28 cellular contexts compared by ENCODE assay signal in the genomic region with DNA sequence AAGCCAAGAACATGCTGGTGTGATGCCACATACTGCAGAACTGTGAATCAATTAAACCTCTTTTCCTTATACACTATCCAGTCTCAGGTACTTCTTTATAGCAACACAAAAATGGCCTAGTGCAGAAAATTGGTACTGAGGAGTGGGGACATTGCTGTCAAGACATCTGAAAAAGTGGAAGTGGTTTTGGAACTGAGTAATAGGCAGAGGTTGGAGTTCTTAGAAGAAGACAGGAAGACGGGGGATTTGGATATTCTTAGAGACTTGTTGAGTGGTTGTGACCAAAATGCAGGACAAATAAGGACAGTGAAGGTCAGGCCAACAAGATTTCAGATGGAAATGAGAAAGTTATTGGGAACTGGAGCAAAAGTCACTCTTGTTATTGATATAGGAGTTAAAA. TPM values are rescaled to one million over a fixed set of nuclear protein-coding genes. Genes with fewer than 3 reads are reported as not detected.
"Had no signal": no experiment of that assay in that cellular context is flagged by ENCODE, and none has a peak within 500 bp of the region (broad histone marks: within the 10 kb centered on the region; RNA-seq: fewer than 3 reads in every experiment).

No MANE protein-coding gene starts in this region.

- H3K9me3 Mint-ChIP-seq: activated naive CD8-positive, alpha-beta T cell treated with anti-CD3 and anti-CD28 coated beads, Interleukin-2, amount 50 U/mL, for 24 hours; activated T-cell treated with anti-CD3 and anti-CD28 coated beads, Interleukin-2, amount 50 U/mL, for 4 hours; WTC11 had no signal

- H3K4me2 ChIP-seq: KMS-11, PC-9 had no signal

- H3K36me3 Mint-ChIP-seq: activated CD4-positive, alpha-beta memory T cell treated with anti-CD3 and anti-CD28 coated beads for 36 hours; IgD-negative memory B cell; T-cell; WTC11 had no signal

- H3K36me3 ChIP-seq: ascending aorta had no signal

- H3K27ac ChIP-seq: ascending aorta, body of pancreas, KMS-11, PC-9 had no signal

- H3K9ac ChIP-seq: KMS-11 had no signal

- H2AFZ ChIP-seq: PC-9 had no signal

- H3K27me3 ChIP-seq: ascending aorta, body of pancreas had no signal

- ATAC-seq: activated naive CD4-positive, alpha-beta T cell treated with anti-CD3 and anti-CD28 coated beads, Interleukin-2, amount 50 U/mL, for 72 hours; activated naive CD8-positive, alpha-beta T cell treated with anti-CD3 and anti-CD28 coated beads, Interleukin-2, amount 50 U/mL, for 24 hours; activated T-cell treated with anti-CD3 and anti-CD28 coated beads, Interleukin-2, amount 50 U/mL, for 4 hours; body of pancreas; T-cell; WTC11 had no signal

- H3K4me1 Mint-ChIP-seq: activated naive CD8-positive, alpha-beta T cell treated with anti-CD3 and anti-CD28 coated beads, Interleukin-2, amount 50 U/mL, for 24 hours; IgD-negative memory B cell; T-cell; WTC11 had no signal

- H3K4me1 ChIP-seq: ascending aorta, body of pancreas had no signal

- H3K4me3 ChIP-seq: ascending aorta, body of pancreas, PC-9 had no signal

- H3K9me3 ChIP-seq: ascending aorta, body of pancreas had no signal

- H3K27me3 Mint-ChIP-seq: activated CD4-positive, alpha-beta memory T cell treated with anti-CD3 and anti-CD28 coated beads for 36 hours; activated CD4-positive, alpha-beta T cell treated with anti-CD3 and anti-CD28 coated beads, Interleukin-2, amount 10 ng/mL, durations not matched to agents 7 days and 5 days; activated naive CD8-positive, alpha-beta T cell treated with anti-CD3 and anti-CD28 coated beads, Interleukin-2, amount 50 U/mL, for 24 hours; IgD-negative memory B cell; T-cell had no signal

- H3K27ac Mint-ChIP-seq: activated CD4-positive, alpha-beta memory T cell treated with anti-CD3 and anti-CD28 coated beads for 36 hours; activated CD4-positive, alpha-beta T cell treated with anti-CD3 and anti-CD28 coated beads, Interleukin-2, amount 10 ng/mL, durations not matched to agents 7 days and 5 days; activated naive CD4-positive, alpha-beta T cell treated with anti-CD3 and anti-CD28 coated beads, Interleukin-2, amount 50 U/mL, for 72 hours; activated naive CD8-positive, alpha-beta T cell treated with anti-CD3 and anti-CD28 coated beads, Interleukin-2, amount 50 U/mL, for 24 hours; IgD-negative memory B cell; T-cell; WTC11 had no signal

- DNase-seq: activated CD4-positive, alpha-beta memory T cell treated with anti-CD3 and anti-CD28 coated beads for 36 hours; activated CD4-positive, alpha-beta T cell treated with anti-CD3 and anti-CD28 coated beads, Interleukin-2, amount 10 ng/mL, durations not matched to agents 7 days and 5 days; activated CD4-positive, CD25-positive, alpha-beta regulatory T cell treated with anti-CD3 and anti-CD28 coated beads, Interleukin-2, amount 50 U/mL, for 72 hours; activated CD8-positive, alpha-beta memory T cell treated with anti-CD3 and anti-CD28 coated beads for 24 hours; activated effector memory CD4-positive, alpha-beta T cell treated with anti-CD3 and anti-CD28 coated beads, Interleukin-2, amount 50 U/mL, for 16 hours; activated naive CD4-positive, alpha-beta T cell treated with Interleukin-2 at 50 U/mL for 16 hours; activated naive CD8-positive, alpha-beta T cell treated with anti-CD3 and anti-CD28 coated beads, Interleukin-2, amount 50 U/mL, for 24 hours; activated T-cell treated with anti-CD3 and anti-CD28 coated beads, Interleukin-2, amount 50 U/mL, for 4 hours; amniotic stem cell; body of pancreas; central memory CD4-positive, alpha-beta T cell; NCI-H1092 treated with DMSO at 0.1 percent for 48 hours; NCI-H1417 treated with DMSO at 0.1 percent for 48 hours; NCI-H1694; NCI-H2029; NCI-H2107; NCI-H345; NCI-H510A treated with DMSO at 0.1 percent for 48 hours; PC-9; SHP77 treated with DMSO at 0.1 percent for 48 hours; T-cell; T-helper 2 cell; T1000 had no signal

- H3K4me3 Mint-ChIP-seq: activated CD4-positive, alpha-beta memory T cell treated with anti-CD3 and anti-CD28 coated beads for 36 hours; activated CD4-positive, alpha-beta T cell treated with anti-CD3 and anti-CD28 coated beads, Interleukin-2, amount 10 ng/mL, durations not matched to agents 7 days and 5 days; activated naive CD8-positive, alpha-beta T cell treated with anti-CD3 and anti-CD28 coated beads, Interleukin-2, amount 50 U/mL, for 24 hours; activated T-cell treated with anti-CD3 and anti-CD28 coated beads, Interleukin-2, amount 50 U/mL, for 4 hours; IgD-negative memory B cell; T-cell; WTC11 had no signal

RNA-seq across cellular contexts. Expression of a gene that starts 31.3 kb away (rescaled TPM):
- total RNA-seq: activated CD4-positive, alpha-beta memory T cell treated with anti-CD3 and anti-CD28 coated beads for 36 hours; activated CD4-positive, alpha-beta T cell treated with anti-CD3 and anti-CD28 coated beads, Interleukin-2, amount 10 ng/mL, durations not matched to agents 7 days and 5 days had no signal
- polyA plus RNA-seq: IgD-negative memory B cell had no signal
